In the genomic region with DNA sequence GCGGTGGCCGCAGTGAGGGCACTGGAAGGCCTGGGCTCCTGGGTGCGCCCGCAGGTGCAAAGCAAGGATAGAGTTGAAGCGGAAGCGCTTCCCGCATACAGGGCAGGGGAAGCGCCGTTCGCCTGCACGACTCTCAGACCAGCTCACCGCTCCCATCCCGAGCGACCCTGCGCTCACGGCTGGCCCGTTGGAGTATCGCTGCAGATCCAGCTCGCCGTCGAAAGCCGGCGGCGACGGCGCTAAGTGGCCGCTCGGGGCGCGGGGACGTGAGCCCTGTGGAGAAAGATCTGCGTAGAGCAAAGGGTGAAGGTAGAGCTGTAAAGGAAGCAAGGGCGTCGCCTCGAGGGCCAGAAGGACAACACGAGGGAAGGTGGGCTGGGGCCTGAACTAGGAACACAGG, we compare ENCODE assay signal across 1 cellular context.
TF ChIP-seq lines count a peak whose summit lies in the region.

No MANE protein-coding gene starts in this region.

TF ChIP-seq in neural cell, 6 proteins besides CTCF, POLR2A, EP300 and RAD21:
- no peak for TF ChIP-seq POLR2AphosphoS5 (IDR thresholded peaks at IDR 0.05)
